ENCODE assay signal across 23 cellular contexts in the genomic region with DNA sequence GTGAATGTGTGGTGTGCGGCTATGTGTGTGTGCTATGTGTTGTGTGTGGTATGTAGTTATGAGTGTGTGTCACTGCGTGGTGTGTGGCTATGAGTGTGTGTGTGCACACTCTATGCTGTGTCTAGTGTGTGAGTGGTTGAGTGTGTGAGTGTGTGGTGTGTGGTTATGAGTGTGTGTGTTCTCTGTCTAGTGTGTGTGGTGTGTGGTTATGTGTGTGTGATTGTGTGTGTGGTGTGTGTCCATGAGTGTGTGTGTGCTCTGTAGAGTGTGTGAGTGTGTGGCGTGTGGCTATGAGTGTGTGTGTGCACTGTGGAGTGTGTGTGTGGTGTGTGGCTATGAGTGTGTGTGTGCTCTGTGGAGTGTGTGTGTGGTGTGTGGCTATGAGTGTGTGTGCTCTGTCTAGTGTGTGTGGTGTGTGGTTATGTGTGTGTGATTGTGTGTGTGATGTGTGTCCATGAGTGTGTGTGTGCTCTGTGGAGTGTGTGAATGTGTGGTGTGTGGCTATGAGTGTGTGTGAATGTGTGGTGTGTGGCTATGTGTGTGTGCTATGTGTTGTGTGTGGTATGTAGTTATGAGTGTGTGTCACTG. TPM values are rescaled to one million over a fixed set of nuclear protein-coding genes. Genes with fewer than 3 reads are reported as not detected.
DNase-seq lines count a peak whose midpoint lies in the region; ATAC-seq, FAIRE-seq and TF ChIP-seq lines count a peak whose summit lies in the region.
"Had no signal": no experiment of that assay in that cellular context is flagged by ENCODE, and none has a peak within 500 bp of the region (broad histone marks: within the 10 kb centered on the region; RNA-seq: fewer than 3 reads in every experiment).

No MANE protein-coding gene starts in this region.

- no peaks in the 10 kb centered on the region for H3K36me3 ChIP-seq in mucosa of rectum (ENCODE audit: control insufficient read depth in 2 of 2, insufficient read depth in 2 of 2, low read length in 2 of 2)
- H3K36me3 ChIP-seq: gastrocnemius medialis, neural progenitor cell, right lobe of liver, thoracic aorta had no signal

- TF ChIP-seq POLR2A in A549 (IDR thresholded peaks at IDR 0.05; ENCODE audit: low read length) (no peak), GM12891 (IDR thresholded peaks at IDR 0.05; ENCODE audit: low read depth, low read length) (no peak)

- H3K9me3 ChIP-seq in A549 (no peaks in the 10 kb centered on the region), mucosa of rectum (ENCODE audit: control insufficient read depth in 2 of 2, low read length in 2 of 2) (no peaks in the 10 kb centered on the region)
- H3K9me3 ChIP-seq: gastrocnemius medialis, right lobe of liver, thoracic aorta had no signal

- no peaks in the 10 kb centered on the region for H3K27me3 ChIP-seq in mucosa of rectum (ENCODE audit: control insufficient read depth in 2 of 2, insufficient read depth in 2 of 2, low read length in 2 of 2)
- H3K27me3 ChIP-seq: gastrocnemius medialis, neural progenitor cell, right lobe of liver had no signal

- no peak for DNase-seq in A549 (ENCODE audit: low read depth in 1 of 2, low spot score in 1 of 2)
- DNase-seq in GM12891 (ENCODE audit: insufficient read length, low spot score): no peak
- DNase-seq in hypothalamus (lab: John Stamatoyannopoulos, UW): no peak
- DNase-seq in RPMI8226: no peak
- DNase-seq in stimulated activated CD4-positive, alpha-beta T cell treated with anti-CD3 and anti-CD28 coated beads, Interleukin-2, amount 100 ng/mL, for 48 hours: no peak
- DNase-seq: ACHN; cerebellar nuclear complex; gastrocnemius medialis; NCI-H187 treated with DMSO at 0.1 percent for 48 hours; NCI-H524 treated with DMSO at 0.1 percent for 48 hours; right lobe of liver; stimulated activated CD4-positive, alpha-beta T cell treated with anti-CD3 and anti-CD28 coated beads, Interleukin-4, amount 100 ng/mL, for 24 hours; SW 1271 had no signal

- CTCF ChIA-PET in A549 (lab: Yijun Ruan, JAX): interaction anchor here (0.6 to 1.4 kb wide), 3 partner anchors 12 to 14 kb away, joined by 3 to 6 read pairs (median 3); no protein-coding TSS in a partner anchor

- FAIRE-seq in A549 (lab: Jason Lieb, UNC) (peak; percentile 28), GM12891 (lab: Jason Lieb, UNC) (peak; percentile 100)
- FAIRE-seq: endometrium had no signal

- H3K9me3 Mint-ChIP-seq in activated T-helper 17 cell treated with anti-CD3 and anti-CD28 coated beads, Interleukin-2, amount 50 U/mL, for 72 hours: no peaks in the 10 kb centered on the region
- H3K9me3 Mint-ChIP-seq: activated CD4-positive, alpha-beta memory T cell treated with anti-CD3 and anti-CD28 coated beads, Interleukin-2, amount 10 ng/mL, durations not matched to agents 7 days and 5 days; memory B cell; neural progenitor cell had no signal

- TF ChIP-seq RAD21 in A549 (conservative IDR thresholded peaks at IDR 0.05 in 1 of 2, IDR thresholded peaks at IDR 0.05 in 1 of 2): no peak

- 87% methylated on average over 3 of the region's 3 CpGs for WGBS in A549 (ENCODE audit: missing lambda C conversion rate)

- no peak for TF ChIP-seq EP300 in A549 (IDR thresholded peaks at IDR 0.05)

- H3K4me1 ChIP-seq in A549 (peaks cover 10% of the 10 kb centered on the region), mucosa of rectum (ENCODE audit: control insufficient read depth in 2 of 2, insufficient read depth in 2 of 2, low read length in 2 of 2) (peaks cover 37 to 46% of the 10 kb centered on the region in 2 donors)
- H3K4me1 ChIP-seq: neural progenitor cell had no signal

- peak overlapping the region in 1 of 2 experiments; percentile 39; a peak in 1 of 6 replicates for H3K27ac ChIP-seq in A549
- peak overlapping the region; percentile 21 to 87 for H3K27ac ChIP-seq in mucosa of rectum (ENCODE audit: low read depth in 2 of 2, low read length in 2 of 2)
- H3K27ac ChIP-seq: gastrocnemius medialis, neural progenitor cell, thoracic aorta had no signal

- no peak overlapping the region for H3K4me2 ChIP-seq in A549
- H3K4me2 ChIP-seq: neural progenitor cell had no signal

- POLR2A ChIA-PET in A549 (lab: Yijun Ruan, JAX): no interaction called here

- H3K36me3 Mint-ChIP-seq in activated T-helper 17 cell treated with anti-CD3 and anti-CD28 coated beads, Interleukin-2, amount 50 U/mL, for 72 hours (ENCODE audit: low read depth): peaks cover 20% of the 10 kb centered on the region
- H3K36me3 Mint-ChIP-seq: neural progenitor cell had no signal

- no peaks in the 10 kb centered on the region for H3K27me3 Mint-ChIP-seq in activated T-helper 17 cell treated with anti-CD3 and anti-CD28 coated beads, Interleukin-2, amount 50 U/mL, for 72 hours
- H3K27me3 Mint-ChIP-seq: activated CD4-positive, alpha-beta memory T cell treated with anti-CD3 and anti-CD28 coated beads, Interleukin-2, amount 10 ng/mL, durations not matched to agents 7 days and 5 days; memory B cell had no signal

- no peak overlapping the region for H3K4me3 Mint-ChIP-seq in activated T-helper 17 cell treated with anti-CD3 and anti-CD28 coated beads, Interleukin-2, amount 50 U/mL, for 72 hours
- H3K4me3 Mint-ChIP-seq: activated CD4-positive, alpha-beta memory T cell treated with anti-CD3 and anti-CD28 coated beads, Interleukin-2, amount 10 ng/mL, durations not matched to agents 7 days and 5 days; memory B cell; neural progenitor cell had no signal

- H3K4me1 Mint-ChIP-seq in activated T-helper 17 cell treated with anti-CD3 and anti-CD28 coated beads, Interleukin-2, amount 50 U/mL, for 72 hours: peaks cover 11% of the 10 kb centered on the region
- H3K4me1 Mint-ChIP-seq: neural progenitor cell had no signal

- H3K4me3 ChIP-seq in A549 (no peak overlapping the region), mucosa of rectum (ENCODE audit: low read length in 2 of 2) (no peak overlapping the region)
- H3K4me3 ChIP-seq: gastrocnemius medialis, neural progenitor cell, right lobe of liver, thoracic aorta had no signal

- peak overlapping the region; percentile 4 to 8 for H3K9ac ChIP-seq in mucosa of rectum (ENCODE audit: low read depth in 1 of 2, low read length in 2 of 2)
- H3K9ac ChIP-seq: neural progenitor cell had no signal

- ATAC-seq in A549: peak in 1 of 2 experiments; percentile 28; a peak in 1 of 6 replicates
- peak; percentile 2 for ATAC-seq in activated T-helper 17 cell treated with anti-CD3 and anti-CD28 coated beads, Interleukin-2, amount 50 U/mL, for 72 hours (replicated peaks)
- ATAC-seq in HG03139 (IDR thresholded peaks at IDR 0.05; ENCODE audit: unreplicated experiment): no peak
- ATAC-seq: gastrocnemius medialis had no signal

- TF ChIP-seq CTCF in A549 (IDR thresholded peaks at IDR 0.05): no peak

- no peak overlapping the region for H3K27ac Mint-ChIP-seq in activated T-helper 17 cell treated with anti-CD3 and anti-CD28 coated beads, Interleukin-2, amount 50 U/mL, for 72 hours
- H3K27ac Mint-ChIP-seq: activated CD4-positive, alpha-beta memory T cell treated with anti-CD3 and anti-CD28 coated beads, Interleukin-2, amount 10 ng/mL, durations not matched to agents 7 days and 5 days; memory B cell; neural progenitor cell had no signal

TF ChIP-seq in GM12891, 5 proteins besides CTCF, POLR2A, EP300 and RAD21 (continues in another document):
- TF ChIP-seq SPI1 (IDR thresholded peaks at IDR 0.05; ENCODE audit: low read depth, low read length) (no peak), TAF1 (IDR thresholded peaks at IDR 0.05; ENCODE audit: low read depth, low read length) (no peak)

RNA-seq across cellular contexts. Expression of a gene that starts 2.3 kb away (rescaled TPM):
- polyA plus RNA-seq in A549 (2011; rRNA removed) (0.19 and 0.73 TPM in 2 replicates), A549 (2017; fragmentation: RNase III; extraction: RNeasy Plus Mini Kit Qiagen cat#74134 plus additional on column Dnase treatment) (0.93 to 1.3 TPM (median 1.0 TPM) in 3 replicates)
- 0.94 and 1.2 TPM in 2 replicates for polyA plus RNA-seq in A549 (2012; cell fraction: cytosol; rRNA removed)
- polyA plus RNA-seq in A549 (2012; cell fraction: nucleus; rRNA removed): 0.58 and 0.61 TPM in 2 replicates
- polyA minus RNA-seq in A549 (2011; rRNA and poly(A)+ RNA removed): 0.58 and 0.91 TPM in 2 replicates
- 233 TPM for polyA plus RNA-seq in GM12891 (2012; ENCODE audit: low read depth, missing spikeins)
- 10 to 100 TPM; 22.7 to 74.0 TPM for total RNA-seq in activated T-helper 17 cell treated with anti-CD3 and anti-CD28 coated beads, Interleukin-2, amount 50 U/mL, for 72 hours

RNA-seq across cellular contexts. Expression of a gene that starts 22.2 kb away (rescaled TPM):
- polyA plus RNA-seq in A549 (2011; rRNA removed) (0.01 and 0.03 TPM in 2 replicates), A549 (2017; fragmentation: RNase III; extraction: RNeasy Plus Mini Kit Qiagen cat#74134 plus additional on column Dnase treatment) (not detected in 3 replicates)
- 0.01 TPM in 1 of 2 replicates, not detected in the other for polyA plus RNA-seq in A549 (2012; cell fraction: cytosol; rRNA removed)
- 0.01 TPM in 2 replicates for polyA plus RNA-seq in A549 (2012; cell fraction: nucleus; rRNA removed)
- polyA minus RNA-seq in A549 (2011; rRNA and poly(A)+ RNA removed): not detected in 2 replicates
- polyA plus RNA-seq in GM12891 (2012; ENCODE audit: low read depth, missing spikeins): 10.4 TPM
- total RNA-seq in activated T-helper 17 cell treated with anti-CD3 and anti-CD28 coated beads, Interleukin-2, amount 50 U/mL, for 72 hours: under 1 TPM in 1 of 2 donors, not detected in 1; 0.34 TPM
- total RNA-seq: activated CD4-positive, alpha-beta memory T cell treated with anti-CD3 and anti-CD28 coated beads, Interleukin-2, amount 10 ng/mL, durations not matched to agents 7 days and 5 days; M059J had no signal

RNA-seq across cellular contexts. Expression of a gene that starts 26.8 kb away (rescaled TPM):
- polyA plus RNA-seq in A549 (2011; rRNA removed): 0.04 and 0.12 TPM in 2 replicates
- not detected in 2 replicates for polyA plus RNA-seq in A549 (2012; cell fraction: cytosol; rRNA removed)
- polyA plus RNA-seq in A549 (2012; cell fraction: nucleus; rRNA removed): 0.02 TPM in 1 of 2 replicates, not detected in the other
- 0.07 TPM in 1 of 3 replicates, not detected in the others for polyA plus RNA-seq in A549 (2017; fragmentation: RNase III; extraction: RNeasy Plus Mini Kit Qiagen cat#74134 plus additional on column Dnase treatment)
- polyA minus RNA-seq in A549 (2011; rRNA and poly(A)+ RNA removed): not detected in 2 replicates
- 30.3 TPM for polyA plus RNA-seq in GM12891 (2012; ENCODE audit: low read depth, missing spikeins)
- 1 to 10 TPM in 1 of 2 donors, under 1 TPM in 1; 0.15 to 4.6 TPM for total RNA-seq in activated T-helper 17 cell treated with anti-CD3 and anti-CD28 coated beads, Interleukin-2, amount 50 U/mL, for 72 hours
- total RNA-seq: activated CD4-positive, alpha-beta memory T cell treated with anti-CD3 and anti-CD28 coated beads, Interleukin-2, amount 10 ng/mL, durations not matched to agents 7 days and 5 days; gastrocnemius medialis; HT-29; right lobe of liver; thoracic aorta had no signal

RNA-seq across cellular contexts. Expression of a gene that starts 46.2 kb away (rescaled TPM):
- polyA plus RNA-seq in A549 (2011; rRNA removed) (not detected in 2 replicates), A549 (2017; fragmentation: RNase III; extraction: RNeasy Plus Mini Kit Qiagen cat#74134 plus additional on column Dnase treatment) (not detected in 3 replicates)
- not detected in 2 replicates for polyA plus RNA-seq in A549 (2012; cell fraction: cytosol; rRNA removed)
- 0.04 TPM in 1 of 2 replicates, not detected in the other for polyA plus RNA-seq in A549 (2012; cell fraction: nucleus; rRNA removed)
- polyA minus RNA-seq in A549 (2011; rRNA and poly(A)+ RNA removed): not detected in 2 replicates
- 0.08 TPM for polyA plus RNA-seq in GM12891 (2012; ENCODE audit: low read depth, missing spikeins)
- not detected for total RNA-seq in activated T-helper 17 cell treated with anti-CD3 and anti-CD28 coated beads, Interleukin-2, amount 50 U/mL, for 72 hours
- total RNA-seq: activated CD4-positive, alpha-beta memory T cell treated with anti-CD3 and anti-CD28 coated beads, Interleukin-2, amount 10 ng/mL, durations not matched to agents 7 days and 5 days; gastrocnemius medialis; M059J; thoracic aorta had no signal

RNA-seq across cellular contexts. Expression of a gene that starts 58.6 kb away (rescaled TPM):
- polyA plus RNA-seq in A549 (2011; rRNA removed) (0.05 and 0.13 TPM in 2 replicates), A549 (2017; fragmentation: RNase III; extraction: RNeasy Plus Mini Kit Qiagen cat#74134 plus additional on column Dnase treatment) (not detected in 3 replicates)
- 0.04 TPM in 1 of 2 replicates, not detected in the other for polyA plus RNA-seq in A549 (2012; cell fraction: cytosol; rRNA removed)
- polyA plus RNA-seq in A549 (2012; cell fraction: nucleus; rRNA removed): not detected in 2 replicates
- polyA minus RNA-seq in A549 (2011; rRNA and poly(A)+ RNA removed): not detected in 2 replicates
- polyA plus RNA-seq in GM12891 (2012; ENCODE audit: low read depth, missing spikeins): not detected
- not detected for total RNA-seq in activated T-helper 17 cell treated with anti-CD3 and anti-CD28 coated beads, Interleukin-2, amount 50 U/mL, for 72 hours
- total RNA-seq: activated CD4-positive, alpha-beta memory T cell treated with anti-CD3 and anti-CD28 coated beads, Interleukin-2, amount 10 ng/mL, durations not matched to agents 7 days and 5 days; gastrocnemius medialis; HT-29; M059J; right lobe of liver; thoracic aorta had no signal
